ENCODE assay signal across 23 cellular contexts in genomic region chr2:128533101-128533500, GRCh38.
"Had no signal": no experiment of that assay in that cellular context is flagged by ENCODE, and none has a peak within 500 bp of the region (broad histone marks: within the 10 kb centered on the region; RNA-seq: fewer than 3 reads in every experiment).

No MANE protein-coding gene starts in this region.

- H3K9me3 ChIP-seq: esophagus squamous epithelium, gastrocnemius medialis, heart right ventricle, left lung, lower lobe of right lung had no signal

- H3K4me1 ChIP-seq: esophagus squamous epithelium, gastrocnemius medialis, left lung, lower lobe of right lung had no signal

- H3K27ac Mint-ChIP-seq: naive thymus-derived CD4-positive, alpha-beta T cell had no signal

- H3K27me3 ChIP-seq: dorsolateral prefrontal cortex, gastrocnemius medialis, heart right ventricle, left lung had no signal

- H3K36me3 Mint-ChIP-seq: naive thymus-derived CD4-positive, alpha-beta T cell had no signal

- H3K27ac ChIP-seq: coronary artery, dorsolateral prefrontal cortex, epithelial cell of prostate, esophagus squamous epithelium, gastrocnemius medialis, heart right ventricle, left lung, lower lobe of right lung had no signal

- H3K4me3 Mint-ChIP-seq: naive thymus-derived CD4-positive, alpha-beta T cell had no signal

- H3K4me3 ChIP-seq: coronary artery, dorsolateral prefrontal cortex, esophagus squamous epithelium, gastrocnemius medialis, heart right ventricle, left lung, lower lobe of right lung had no signal

- DNase-seq: dermis blood vessel endothelial cell; dorsolateral prefrontal cortex; effector CD4-positive, alpha-beta T cell; effector memory CD4-positive, alpha-beta T cell; erythroblast; esophagus squamous epithelium; foreskin fibroblast; foreskin melanocyte; gastrocnemius medialis; glutamatergic neuron; head of caudate nucleus; heart right ventricle; hippocampal formation; left cardiac atrium; left lung; left ventricle myocardium superior; lower lobe of right lung; mesenchymal stem cell; midbrain; naive thymus-derived CD4-positive, alpha-beta T cell had no signal

- ATAC-seq: esophagus mucosa; gastrocnemius medialis; heart right ventricle; left cardiac atrium; left lung; left ventricle myocardium superior; lower lobe of right lung; naive thymus-derived CD4-positive, alpha-beta T cell had no signal

- H3K36me3 ChIP-seq: esophagus squamous epithelium, gastrocnemius medialis, heart right ventricle, left lung, lower lobe of right lung had no signal
